8 cellular contexts compared by ENCODE assay signal in the genomic region with DNA sequence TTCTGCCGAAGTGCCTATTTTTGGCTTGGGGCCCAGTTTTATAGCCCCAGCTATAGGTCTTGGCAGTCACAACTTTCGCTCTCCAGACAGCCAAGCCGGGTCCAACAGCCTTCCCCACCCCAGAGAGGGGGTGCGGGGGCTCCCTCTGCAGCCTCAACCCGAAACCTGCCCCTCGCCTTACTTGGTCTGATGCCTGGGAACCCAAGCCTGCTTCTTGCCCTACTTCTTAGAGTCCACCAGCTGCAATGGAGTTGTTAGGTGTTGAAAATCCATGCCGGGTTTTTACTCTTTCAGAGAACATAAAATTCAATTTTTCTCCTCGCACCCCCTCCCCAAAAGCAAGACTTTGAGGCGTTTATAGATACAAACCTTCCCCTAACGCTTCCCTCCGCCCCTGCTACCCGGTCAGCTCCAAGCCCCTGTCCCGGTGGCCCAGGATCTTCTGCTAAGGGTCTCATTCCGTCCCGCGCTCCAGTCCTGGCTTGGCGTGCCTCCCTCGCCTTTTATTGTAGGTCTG.
DNase-seq lines count a peak whose midpoint lies in the region; ATAC-seq and TF ChIP-seq lines count a peak whose summit lies in the region.
"Not testable (repeated sequence)": the region's sequence is repeated elsewhere in the genome, so short reads cannot be mapped to it uniquely, and the experiment has no call there.

No MANE protein-coding gene starts in this region.

- peak overlapping the region; percentile 91 for H3K56ac ChIP-seq in mesendoderm (ENCODE audit: low read length)

- H3K9me3 ChIP-seq in BLaER1; GM23248 (ENCODE audit: low read depth); skeletal muscle tissue (ENCODE audit: control insufficient read depth in 3 of 3, low read length in 3 of 3): not testable (repeated sequence)

- WGBS in GM23248 (ENCODE audit: low coverage in 1 of 2, low lambda C conversion rate in 2 of 2, missing lambda C conversion rate in 2 of 2), 2 experiments, result 1 to 2% methylated on average over 18 of the region's 18 CpGs
- WGBS in mesendoderm (ENCODE audit: extremely low coverage, insufficient coverage, low lambda C conversion rate), result no CpG with 5 or more reads among the region's 18 CpGs

- peak overlapping the region; percentile 93 for H3K27ac ChIP-seq in BLaER1
- not testable (repeated sequence) for H3K27ac ChIP-seq in GM23248; skeletal muscle tissue (ENCODE audit: low read depth, low read length)
- H3K27ac ChIP-seq in mesendoderm (ENCODE audit: low read depth, low read length), result peak overlapping the region; percentile 98

- not testable (repeated sequence) for H3K36me3 Mint-ChIP-seq in T-cell

- not testable (repeated sequence) for H3K36me3 ChIP-seq in BLaER1; GM23248 (ENCODE audit: low read depth); mesendoderm (ENCODE audit: control insufficient read depth, insufficient read depth, low read length); skeletal muscle tissue (ENCODE audit: control insufficient read depth in 3 of 3, insufficient read depth in 3 of 3, low read length in 3 of 3)

- H3K9me3 Mint-ChIP-seq in T-cell, result not testable (repeated sequence)

- not testable (repeated sequence) for H3K9me2 ChIP-seq in GM23248 (ENCODE audit: insufficient read depth)

- peak overlapping the region; percentile 98 for H2AFZ ChIP-seq in GM23248

- H3K4ac ChIP-seq in mesendoderm (ENCODE audit: low read depth, low read length), result not testable (repeated sequence)

- peak overlapping the region; percentile 89 for H2BK5ac ChIP-seq in mesendoderm (ENCODE audit: low read length)

- not testable (repeated sequence) for H2BK120ac ChIP-seq in mesendoderm (ENCODE audit: low read depth, low read length)

- peak overlapping the region; percentile 96 for H3K4me2 ChIP-seq in BLaER1
- H3K4me2 ChIP-seq in GM23248 (ENCODE audit: unreplicated experiment), result peak overlapping the region; percentile 83
- peak overlapping the region; percentile 50 for H3K4me2 ChIP-seq in mesendoderm (ENCODE audit: low read length)

- peak overlapping the region; percentile 94 to 100 (median 95) for H3K4me3 Mint-ChIP-seq in T-cell

- in situ Hi-C loops in GM23248 (cut with MboI), result loop anchor here (25.0 kb wide), 1 partner anchor 195 kb away; no protein-coding TSS in a partner anchor
- in situ Hi-C loops in astrocyte of the cerebellum (cut with HindIII; ENCODE audit: low sequenced_read_pairs), result not testable (repeated sequence)

- peaks cover 28% of the 10 kb centered on the region for H4K20me1 ChIP-seq in BLaER1
- not testable (repeated sequence) for H4K20me1 ChIP-seq in GM23248 (ENCODE audit: insufficient read depth)

- H2AK5ac ChIP-seq in mesendoderm (ENCODE audit: low read length), result not testable (repeated sequence)

- POLR2A ChIA-PET in T-cell (lab: Charles Lee), result not testable (repeated sequence)

- not testable (repeated sequence) for H4K8ac ChIP-seq in mesendoderm (ENCODE audit: low read depth, low read length)

- not testable (repeated sequence) for TF ChIP-seq CTCF in astrocyte of the cerebellum (IDR thresholded peaks at IDR 0.05; ENCODE audit: low read depth, low read length, missing control alignments); fibroblast of villous mesenchyme (IDR thresholded peaks at IDR 0.05; ENCODE audit: insufficient read depth, low read depth, low read length)

- H3F3A ChIP-seq in GM23248 (ENCODE audit: insufficient read depth), result not testable (repeated sequence)

- H3K27me3 ChIP-seq in BLaER1, result peaks cover 18% of the 10 kb centered on the region
- H3K27me3 ChIP-seq in GM23248 (replicated peaks; ENCODE audit: insufficient read depth); mesendoderm (ENCODE audit: insufficient read depth, low read length, poor library complexity): not testable (repeated sequence)
- peaks cover 6 to 22% (median 14%) of the 10 kb centered on the region in 3 donors for H3K27me3 ChIP-seq in skeletal muscle tissue (ENCODE audit: control insufficient read depth in 3 of 3, insufficient read depth in 3 of 3, low read length in 3 of 3)

- peaks cover 32 to 39% (median 35%) of the 10 kb centered on the region in 3 donors for H3K4me1 Mint-ChIP-seq in T-cell

- H3K18ac ChIP-seq in mesendoderm (ENCODE audit: low read length), result peak overlapping the region; percentile 94

- H3K27ac Mint-ChIP-seq in T-cell, result peak overlapping the region; percentile 76

- H3K9ac ChIP-seq in BLaER1 (peak overlapping the region; percentile 94), GM23248 (peak overlapping the region; percentile 75), mesendoderm (ENCODE audit: low read length) (peak overlapping the region; percentile 92), skeletal muscle tissue (ENCODE audit: low read depth in 1 of 3, low read length in 3 of 3) (peak overlapping the region in 2 of 3 donors; percentile 59 to 66)

- DNase-seq in GM23248 (peak; percentile 61), NCI-H1436 (lab: John Stamatoyannopoulos, UW) (peak; percentile 79), T-cell (peak in 6 of 34 experiments; percentile 19 to 55 (median 30)), astrocyte of the cerebellum (ENCODE audit: low read depth) (peak; percentile 29), fibroblast of villous mesenchyme (ENCODE audit: low read depth) (peak; percentile 62)
- DNase-seq in mesendoderm, result not testable (repeated sequence)

- CTCF ChIA-PET in T-cell (lab: Charles Lee), result not testable (repeated sequence)

- peak overlapping the region; percentile 89 for H3K4me3 ChIP-seq in BLaER1
- peak overlapping the region; percentile 88 for H3K4me3 ChIP-seq in GM23248
- H3K4me3 ChIP-seq in astrocyte of the cerebellum (ENCODE audit: low read depth, low read length), result peak overlapping the region; percentile 67
- peak overlapping the region; percentile 63 for H3K4me3 ChIP-seq in fibroblast of villous mesenchyme (ENCODE audit: low read depth, low read length)
- peak overlapping the region; percentile 79 for H3K4me3 ChIP-seq in mesendoderm (ENCODE audit: low read length)
- H3K4me3 ChIP-seq in skeletal muscle tissue (ENCODE audit: low read length in 3 of 3), result peak overlapping the region; percentile 65 to 76 (median 68)

- not testable (repeated sequence) for H2BK15ac ChIP-seq in mesendoderm (replicated peaks; ENCODE audit: low read depth)

- H3K4me1 ChIP-seq in BLaER1, result peaks cover 49% of the 10 kb centered on the region
- not testable (repeated sequence) for H3K4me1 ChIP-seq in GM23248 (ENCODE audit: insufficient read depth); mesendoderm (ENCODE audit: control insufficient read depth, low read depth, low read length); skeletal muscle tissue (ENCODE audit: control insufficient read depth in 3 of 3, insufficient read depth in 3 of 3, low read length in 3 of 3)

- peaks cover 3 to 13% of the 10 kb centered on the region in 2 donors for H3K27me3 Mint-ChIP-seq in T-cell

- H4K5ac ChIP-seq in mesendoderm (ENCODE audit: low read length), result not testable (repeated sequence)

- not testable (repeated sequence) for H3K79me1 ChIP-seq in mesendoderm (ENCODE audit: low read length)

- H3K79me2 ChIP-seq in GM23248 (ENCODE audit: insufficient read depth) (peaks cover 20% of the 10 kb centered on the region), mesendoderm (ENCODE audit: control insufficient read depth, insufficient read depth, low read length) (peaks cover 33% of the 10 kb centered on the region)

- not testable (repeated sequence) for H3K23ac ChIP-seq in mesendoderm (ENCODE audit: low read length)

- ATAC-seq in T-cell (replicated peaks in 1 of 4), result peak in 2 of 4 experiments; percentile 15 to 19
